8 cellular contexts compared by ENCODE assay signal in genomic region chr20:13784893-13785715, GRCh38. TPM values are rescaled to one million over a fixed set of nuclear protein-coding genes. Genes with fewer than 3 reads are reported as not detected.
DNase-seq lines count a peak whose midpoint lies in the region; ATAC-seq, FAIRE-seq and TF ChIP-seq lines count a peak whose summit lies in the region.

TSS of gene ESF1 (minus strand) at chr20:13784919. CDS start at chr20:13783140, 1,779 bp downstream.
TSS of gene NDUFAF5 (plus strand) at chr20:13785028. CDS start at chr20:13785069, 41 bp downstream.

- H3K36me3 ChIP-seq in astrocyte (ENCODE audit: insufficient read depth, low read length) = peaks cover 20% of the 10 kb centered on the region
- peaks cover 6% of the 10 kb centered on the region for H3K36me3 ChIP-seq in rectal smooth muscle tissue (ENCODE audit: control insufficient read depth, insufficient read depth, low read length)
- no peaks in the 10 kb centered on the region for H3K36me3 ChIP-seq in aorta (ENCODE audit: control insufficient read depth in 1 of 2, insufficient read depth in 2 of 2, low read length in 1 of 2)

- 0 to 1% methylated on average over 52 to 54 of the region's 54 CpGs for WGBS in aorta, 2 donors

- H3K4me1 Mint-ChIP-seq in astrocyte (ENCODE audit: low read depth, unreplicated experiment) = peaks cover 13% of the 10 kb centered on the region

- H3K4me1 ChIP-seq in astrocyte (ENCODE audit: insufficient read depth, low read length) (peaks cover 11% of the 10 kb centered on the region), rectal smooth muscle tissue (ENCODE audit: control insufficient read depth, insufficient read depth, low read length) (peaks cover 14% of the 10 kb centered on the region), aorta (ENCODE audit: control insufficient read depth in 1 of 2, insufficient read depth in 2 of 2, low read length in 2 of 2) (peaks cover 0 to 8% of the 10 kb centered on the region in 2 donors)

- H3K27ac ChIP-seq in astrocyte (ENCODE audit: low read depth, low read length) = peak within 1 kb of the TSS; percentile 84
- H3K27ac ChIP-seq in rectal smooth muscle tissue (ENCODE audit: low read depth, low read length) = peak within 1 kb of the TSS; percentile 88
- H3K27ac ChIP-seq in aorta (ENCODE audit: low read depth in 1 of 2, low read length in 2 of 2) = peak within 1 kb of the TSS in 1 of 2 donors; percentile 13

- peaks cover 5% of the 10 kb centered on the region for H3K36me3 Mint-ChIP-seq in astrocyte (ENCODE audit: low read depth, unreplicated experiment)

- no peaks in the 10 kb centered on the region for H3K27me3 ChIP-seq in astrocyte (ENCODE audit: insufficient read depth, low read length)
- no peaks in the 10 kb centered on the region for H3K27me3 ChIP-seq in rectal smooth muscle tissue (ENCODE audit: control insufficient read depth, insufficient read depth, low read length)
- H3K27me3 ChIP-seq in aorta (ENCODE audit: control insufficient read depth in 1 of 2, insufficient read depth in 2 of 2, low read length in 1 of 2) = no peaks in the 10 kb centered on the region

- H3K4me3 Mint-ChIP-seq in astrocyte (ENCODE audit: unreplicated experiment) = peak within 1 kb of the TSS; percentile 100

- peak within 1 kb of the TSS; percentile 95 for H3K27ac Mint-ChIP-seq in astrocyte (ENCODE audit: unreplicated experiment)

- H3K9me3 ChIP-seq in astrocyte (ENCODE audit: insufficient read depth, low read depth, low read length) (no peaks in the 10 kb centered on the region), aorta (ENCODE audit: control insufficient read depth, low read length) (no peaks in the 10 kb centered on the region)

- peak within 1 kb of the TSS; percentile 99 for H3K4me3 ChIP-seq in astrocyte (ENCODE audit: insufficient read depth, low read depth, low read length)
- H3K4me3 ChIP-seq in rectal smooth muscle tissue (ENCODE audit: low read length) = peak within 1 kb of the TSS; percentile 83
- H3K4me3 ChIP-seq in aorta (ENCODE audit: low read length in 2 of 2) = peak within 1 kb of the TSS; percentile 57 to 69

- no peaks in the 10 kb centered on the region for H3K27me3 Mint-ChIP-seq in astrocyte (ENCODE audit: low read depth, unreplicated experiment)

- TF ChIP-seq CTCF in astrocyte (IDR thresholded peaks at IDR 0.05; ENCODE audit: insufficient read depth, low read depth, low read length) = no peak

- peak within 1 kb of the TSS; percentile 99 for H3K4me2 ChIP-seq in astrocyte (ENCODE audit: low read length)

- peaks cover 25% of the 10 kb centered on the region for H4K20me1 ChIP-seq in astrocyte (ENCODE audit: insufficient read depth, low read length)

- H3K79me2 ChIP-seq in astrocyte (ENCODE audit: insufficient read depth, low read length) = peaks cover 75% of the 10 kb centered on the region

- peak within 1 kb of the TSS; percentile 98 for H2AFZ ChIP-seq in astrocyte (ENCODE audit: low read depth, low read length)

- ATAC-seq in GM18505 (IDR thresholded peaks at IDR 0.05; ENCODE audit: unreplicated experiment) (peak; percentile 97), HG02973 (IDR thresholded peaks at IDR 0.05; ENCODE audit: unreplicated experiment) (peak; percentile 92), aorta (ENCODE audit: low FRiP score) (peak; percentile 98)

- FAIRE-seq in astrocyte (lab: Jason Lieb, UNC) = no peak

- intact Hi-C loops in aorta (cut with DNase I) = loop anchor here (5.0 to 10.0 kb wide), 2 partner anchors 460 to 668 kb away; no protein-coding TSS in a partner anchor

- peak; percentile 94 for DNase-seq in NCI-H2029 (lab: John Stamatoyannopoulos, UW)
- peak; percentile 85 for DNase-seq in T-helper 22 cell (ENCODE audit: low read depth)
- peak; percentile 97 for DNase-seq in astrocyte (ENCODE audit: low read depth)
- DNase-seq in hepatic stellate cell (ENCODE audit: low spot score) = peak; percentile 92
- DNase-seq in aorta = peak; percentile 96 to 97

- H3K9ac ChIP-seq in astrocyte (ENCODE audit: low read length) (peak within 1 kb of the TSS; percentile 93), rectal smooth muscle tissue (ENCODE audit: low read length) (peak within 1 kb of the TSS; percentile 61)

- peaks cover 1% of the 10 kb centered on the region for H3K9me3 Mint-ChIP-seq in astrocyte (ENCODE audit: unreplicated experiment)

- TF ChIP-seq POLR2A in GM18505 (IDR thresholded peaks at IDR 0.05; ENCODE audit: borderline replicate concordance, extremely low read depth, insufficient read depth, insufficient read length) = peak; percentile 88

RNA-seq across cellular contexts. Expression of gene ESF1, which starts in this region (rescaled TPM):
- total RNA-seq in astrocyte (13.9 and 14.0 TPM in 2 replicates), aorta (10 to 100 TPM; 14.3 to 18.2 TPM)
- 10 to 100 TPM in 1 of 2 donors, 1 to 10 TPM in 1; 6.8 to 14.4 TPM for polyA plus RNA-seq in aorta

RNA-seq across cellular contexts. Expression of gene NDUFAF5, which starts in this region (rescaled TPM):
- total RNA-seq in astrocyte = 27.3 and 31.6 TPM in 2 replicates
- total RNA-seq in aorta = 10 to 100 TPM; 24.3 to 27.0 TPM
- polyA plus RNA-seq in aorta = 10 to 100 TPM; 23.5 to 25.7 TPM
